Comparison of ENCODE assay signal across 23 cellular contexts in genomic region chr22:47188337-47189055, GRCh38.
DNase-seq lines count a peak whose midpoint lies in the region; ATAC-seq and TF ChIP-seq lines count a peak whose summit lies in the region.
"Had no signal": no experiment of that assay in that cellular context is flagged by ENCODE, and none has a peak within 500 bp of the region (broad histone marks: within the 10 kb centered on the region; RNA-seq: fewer than 3 reads in every experiment).

No MANE protein-coding gene starts in this region.

- H3K4me3 ChIP-seq in left ventricle myocardium inferior (no peak overlapping the region), upper lobe of left lung (no peak overlapping the region)
- H3K4me3 ChIP-seq: pancreas, suprapubic skin had no signal

- peaks cover 32% of the 10 kb centered on the region for H3K9me3 Mint-ChIP-seq in nephron

- no peaks in the 10 kb centered on the region for H3K36me3 ChIP-seq in left ventricle myocardium inferior
- H3K36me3 ChIP-seq in upper lobe of left lung: no peaks in the 10 kb centered on the region
- H3K36me3 ChIP-seq: pancreas, suprapubic skin had no signal

- intact Hi-C loops in Right ventricle myocardium superior (cut with DNase I) (no loop called here), left ventricle myocardium inferior (cut with micrococcal nuclease) (no loop called here)

- no peak for TF ChIP-seq POLR2A in upper lobe of left lung (IDR thresholded peaks at IDR 0.05)

- H3K27me3 Mint-ChIP-seq in nephron (ENCODE audit: low read depth): no peaks in the 10 kb centered on the region
- H3K27me3 Mint-ChIP-seq: activated naive CD4-positive, alpha-beta T cell treated with anti-CD3 and anti-CD28 coated beads, Interleukin-2, amount 50 U/mL, for 24 hours; activated T-cell treated with anti-CD3 and anti-CD28 coated beads, Interleukin-2, amount 50 U/mL, for 24 hours; CD4-positive, alpha-beta T cell; naive thymus-derived CD4-positive, alpha-beta T cell had no signal

- WGBS in upper lobe of left lung, 2 donors: 59 to 69% methylated on average over 11 to 14 of the region's 15 CpGs

- H3K4me1 ChIP-seq in left ventricle myocardium inferior (no peaks in the 10 kb centered on the region), upper lobe of left lung (no peaks in the 10 kb centered on the region)
- H3K4me1 ChIP-seq: pancreas, suprapubic skin had no signal

- H3K9me3 ChIP-seq in left ventricle myocardium inferior (replicated peaks) (peaks cover 29% of the 10 kb centered on the region), upper lobe of left lung (no peaks in the 10 kb centered on the region)
- H3K9me3 ChIP-seq: pancreas, suprapubic skin had no signal

- H3K36me3 Mint-ChIP-seq in nephron (ENCODE audit: low read depth): no peaks in the 10 kb centered on the region

- H3K27me3 ChIP-seq in left ventricle myocardium inferior (ENCODE audit: low read depth) (no peaks in the 10 kb centered on the region), upper lobe of left lung (no peaks in the 10 kb centered on the region)
- H3K27me3 ChIP-seq: pancreas, suprapubic skin had no signal

- ATAC-seq in Right ventricle myocardium superior (ENCODE audit: poor library complexity): no peak
- no peak for ATAC-seq in upper lobe of left lung (ENCODE audit: low FRiP score in 2 of 2)
- ATAC-seq in HG02798 (IDR thresholded peaks at IDR 0.05; ENCODE audit: poor library complexity, unreplicated experiment): no peak
- ATAC-seq: esophagus mucosa; naive thymus-derived CD4-positive, alpha-beta T cell; pancreas had no signal

- peak overlapping the region; percentile 84 to 98 (median 93) for H3K27ac Mint-ChIP-seq in nephron
- H3K27ac Mint-ChIP-seq: activated naive CD4-positive, alpha-beta T cell treated with anti-CD3 and anti-CD28 coated beads, Interleukin-2, amount 50 U/mL, for 24 hours; activated T-cell treated with anti-CD3 and anti-CD28 coated beads, Interleukin-2, amount 50 U/mL, for 24 hours; CD4-positive, alpha-beta T cell had no signal

- peak overlapping the region in 1 of 3 experiments; percentile 29 for H3K4me3 Mint-ChIP-seq in nephron
- H3K4me3 Mint-ChIP-seq: activated naive CD4-positive, alpha-beta T cell treated with anti-CD3 and anti-CD28 coated beads, Interleukin-2, amount 50 U/mL, for 24 hours; activated T-cell treated with anti-CD3 and anti-CD28 coated beads, Interleukin-2, amount 50 U/mL, for 24 hours; CD4-positive, alpha-beta T cell; naive thymus-derived CD4-positive, alpha-beta T cell had no signal

- DNase-seq in Right ventricle myocardium superior: peak; percentile 19
- no peak for DNase-seq in left ventricle myocardium inferior
- peak; percentile 47 for DNase-seq in islet precursor cell
- peak; percentile 18 to 52 for DNase-seq in upper lobe of left lung
- DNase-seq in KG1 (lab: John Stamatoyannopoulos, UW): no peak
- DNase-seq: activated CD8-positive, alpha-beta memory T cell treated with anti-CD3 and anti-CD28 coated beads for 24 hours; activated T-cell treated with anti-CD3 and anti-CD28 coated beads, Interleukin-2, amount 50 U/mL, for 24 hours; CD4-positive, alpha-beta T cell; DMS153; foreskin melanocyte; GDM1; mesendoderm; naive thymus-derived CD4-positive, alpha-beta T cell; NCI-H1105 treated with DMSO at 0.1 percent for 48 hours; NCI-H2107; NCI-H524 treated with DMSO at 0.1 percent for 48 hours had no signal

- H3K4me1 Mint-ChIP-seq in nephron: no peaks in the 10 kb centered on the region
- H3K4me1 Mint-ChIP-seq: activated naive CD4-positive, alpha-beta T cell treated with anti-CD3 and anti-CD28 coated beads, Interleukin-2, amount 50 U/mL, for 24 hours; naive thymus-derived CD4-positive, alpha-beta T cell had no signal

- no peak for TF ChIP-seq EP300 in upper lobe of left lung (IDR thresholded peaks at IDR 0.05)

- no peak for TF ChIP-seq CTCF in left ventricle myocardium inferior (IDR thresholded peaks at IDR 0.05; ENCODE audit: borderline replicate concordance)
- TF ChIP-seq CTCF in nephron (IDR thresholded peaks at IDR 0.05; ENCODE audit: unreplicated experiment in 3 of 3): no peak
- TF ChIP-seq CTCF in upper lobe of left lung (IDR thresholded peaks at IDR 0.05): no peak

- H3K27ac ChIP-seq in left ventricle myocardium inferior (replicated peaks) (no peak overlapping the region), upper lobe of left lung (no peak overlapping the region)
- H3K27ac ChIP-seq: HL-60, pancreas, suprapubic skin had no signal

Comparison
In these comparisons a context has a peak if more than half of its experiments do, and no peak if none do; other contexts are left out.
1. DNase-seq: peak in Right ventricle myocardium superior (single experiment), islet precursor cell (single experiment) and upper lobe of left lung (2 of 2); none in left ventricle myocardium inferior (single experiment) and KG1 (single experiment).